In genomic region chr17:38797828-38798227, GRCh38 we compare ENCODE assay signal across 9 cellular contexts. TPM values are rescaled to one million over a fixed set of nuclear protein-coding genes. Genes with fewer than 3 reads are reported as not detected.
DNase-seq lines count a peak whose midpoint lies in the region; ATAC-seq, FAIRE-seq and TF ChIP-seq lines count a peak whose summit lies in the region.
"Had no signal": no experiment of that assay in that cellular context is flagged by ENCODE, and none has a peak within 500 bp of the region (broad histone marks: within the 10 kb centered on the region; RNA-seq: fewer than 3 reads in every experiment).

No MANE protein-coding gene starts in this region.

- peak overlapping the region; percentile 65 for H3K4me3 ChIP-seq in CD8-positive, alpha-beta memory T cell (ENCODE audit: low read length)
- peak overlapping the region; percentile 97 for H3K4me3 ChIP-seq in OCI-LY7 (ENCODE audit: low read depth, low read length, poor library complexity, severe bottlenecking)
- peak overlapping the region in 3 of 4 experiments; percentile 3 to 90 (median 80); a peak in 5 of 8 replicates for H3K4me3 ChIP-seq in H1 (ENCODE audit: extremely low read depth in 1 of 4, insufficient read depth in 2 of 4, low read depth in 3 of 4, low read length in 4 of 4)
- peak overlapping the region in 1 of 2 donors; percentile 98 for H3K4me3 ChIP-seq in neuronal stem cell (ENCODE audit: low read length in 2 of 2)

- H3K4ac ChIP-seq in H1 (replicated peaks; ENCODE audit: insufficient read length, low read depth, low read length), result no peak overlapping the region
- H3K4ac ChIP-seq in neuronal stem cell (ENCODE audit: low read length), result no peak overlapping the region

- no peak for TF ChIP-seq CTCF in OCI-LY7 (conservative IDR thresholded peaks at IDR 0.05; ENCODE audit: low read length)
- TF ChIP-seq CTCF in H1 (IDR thresholded peaks at IDR 0.05; ENCODE audit: control extremely low read depth in 1 of 3, insufficient read depth in 1 of 3, low read depth in 1 of 3, low read length in 3 of 3), result no peak

- no peaks in the 10 kb centered on the region for H3K9me2 ChIP-seq in OCI-LY7 (ENCODE audit: insufficient read depth, low read length)

- no peak overlapping the region for H2BK120ac ChIP-seq in H1 (replicated peaks; ENCODE audit: low read depth, low read length)
- no peak overlapping the region for H2BK120ac ChIP-seq in neuronal stem cell (ENCODE audit: low read depth, low read length)

- no peaks in the 10 kb centered on the region for H3K27me3 Mint-ChIP-seq in CD8-positive, alpha-beta memory T cell

- H3K4me3 Mint-ChIP-seq in CD8-positive, alpha-beta memory T cell, result peak overlapping the region; percentile 88 to 100 (median 93)

- no peaks in the 10 kb centered on the region for H3K9me3 Mint-ChIP-seq in CD8-positive, alpha-beta memory T cell

- no peak overlapping the region for H4K5ac ChIP-seq in H1 (ENCODE audit: insufficient read length, low read depth, low read length)

- H4K20me1 ChIP-seq in OCI-LY7 (ENCODE audit: insufficient read depth, low read length) (no peaks in the 10 kb centered on the region), H1 (replicated peaks in 1 of 2; ENCODE audit: control insufficient read depth in 1 of 2, insufficient read depth in 2 of 2, low read length in 2 of 2) (peaks cover 4 to 18% of the 10 kb centered on the region in 2 experiments)

- no peak overlapping the region for H4K8ac ChIP-seq in H1 (ENCODE audit: extremely low read depth, insufficient read depth, low read length)
- no peak overlapping the region for H4K8ac ChIP-seq in neuronal stem cell (ENCODE audit: low read depth, low read length)

- H4K91ac ChIP-seq in H1 (replicated peaks; ENCODE audit: insufficient read length, low read length) (no peak overlapping the region), neuronal stem cell (ENCODE audit: low read depth, low read length, poor library complexity) (no peak overlapping the region)

- H2BK20ac ChIP-seq in H1 (ENCODE audit: low read length), result no peak overlapping the region

- no peak overlapping the region for H3K14ac ChIP-seq in H1 (ENCODE audit: insufficient read length)
- H3K14ac ChIP-seq in neuronal stem cell (ENCODE audit: low read length), result no peak overlapping the region

- no peak overlapping the region for H2BK12ac ChIP-seq in H1 (ENCODE audit: low read depth, low read length)
- H2BK12ac ChIP-seq in neuronal stem cell (ENCODE audit: low read length), result no peak overlapping the region

- H2AK5ac ChIP-seq in H1 (ENCODE audit: low read depth, low read length) (no peak overlapping the region), neuronal stem cell (ENCODE audit: low read depth, low read length) (no peak overlapping the region)

- H2BK15ac ChIP-seq in H1 (ENCODE audit: low read length), result no peak overlapping the region
- no peak overlapping the region for H2BK15ac ChIP-seq in neuronal stem cell (ENCODE audit: low read length)

- H3K18ac ChIP-seq in H1 (ENCODE audit: extremely low read depth, low read length), result no peak overlapping the region
- H3K18ac ChIP-seq in neuronal stem cell (ENCODE audit: low read length), result no peak overlapping the region

- no peak for TF ChIP-seq POLR2A in H1 (IDR thresholded peaks at IDR 0.05; ENCODE audit: control extremely low read depth in 1 of 2, low read depth in 2 of 2, low read length in 2 of 2)

- no peak overlapping the region for H3K56ac ChIP-seq in H1 (replicated peaks; ENCODE audit: insufficient read length, low read depth, low read length)

- no peaks in the 10 kb centered on the region for H3K27me3 ChIP-seq in CD8-positive, alpha-beta memory T cell (ENCODE audit: insufficient read depth, low read length, poor library complexity, severe bottlenecking)
- H3K27me3 ChIP-seq in H1 (replicated peaks in 1 of 4; ENCODE audit: control insufficient read depth in 3 of 4, extremely low read depth in 1 of 4, insufficient read depth in 3 of 4, low read length in 3 of 4) (no peaks in the 10 kb centered on the region), neuronal stem cell (ENCODE audit: control insufficient read depth in 3 of 3, insufficient read depth in 3 of 3, low read depth in 1 of 3, low read length in 3 of 3) (no peaks in the 10 kb centered on the region)

- no peaks in the 10 kb centered on the region for H3K9me3 ChIP-seq in CD8-positive, alpha-beta memory T cell (ENCODE audit: low read length)
- H3K9me3 ChIP-seq in OCI-LY7 (ENCODE audit: low read length) (no peaks in the 10 kb centered on the region), H1 (ENCODE audit: insufficient read depth in 2 of 2, low read depth in 1 of 2, low read length in 1 of 2) (no peaks in the 10 kb centered on the region), neuronal stem cell (replicated peaks in 1 of 2; ENCODE audit: control insufficient read depth in 2 of 2, insufficient read depth in 1 of 2, low read depth in 1 of 2, low read length in 2 of 2) (no peaks in the 10 kb centered on the region)

- H2BK5ac ChIP-seq in H1 (ENCODE audit: low read depth, low read length), result no peak overlapping the region
- no peak overlapping the region for H2BK5ac ChIP-seq in neuronal stem cell (ENCODE audit: low read length)

- H3K23ac ChIP-seq in H1 (ENCODE audit: insufficient read length) (no peak overlapping the region), neuronal stem cell (ENCODE audit: low read depth, low read length, poor library complexity) (no peak overlapping the region)

- H3K4me2 ChIP-seq in OCI-LY7 (ENCODE audit: low read length), result peak overlapping the region; percentile 98
- H3K4me2 ChIP-seq in H1 (ENCODE audit: insufficient read depth in 1 of 2, low read depth in 2 of 2, low read length in 2 of 2), result peak overlapping the region; percentile 84 to 86
- peak overlapping the region; percentile 69 for H3K4me2 ChIP-seq in neuronal stem cell (ENCODE audit: insufficient read depth, low read length, poor library complexity, severe bottlenecking)

- no peak for TF ChIP-seq EP300 in H1 (IDR thresholded peaks at IDR 0.05; ENCODE audit: borderline replicate concordance in 1 of 2, low read depth in 2 of 2, low read length in 2 of 2)

- H3K23me2 ChIP-seq in H1 (ENCODE audit: low read depth, low read length), result peaks cover 4% of the 10 kb centered on the region

- peaks cover 0 to 53% (median 8%) of the 10 kb centered on the region in 3 donors for H3K36me3 Mint-ChIP-seq in CD8-positive, alpha-beta memory T cell

- no peak for DNase-seq in CD8-positive, alpha-beta memory T cell
- DNase-seq in OCI-LY7 (ENCODE audit: low spot score), result no peak
- no peak for DNase-seq in H1 (ENCODE audit: low read depth in 1 of 2, low spot score in 2 of 2)
- no peak for DNase-seq in neuronal stem cell (ENCODE audit: low spot score)
- DNase-seq in retina, result no peak
- DNase-seq in NCI-H146 (lab: John Stamatoyannopoulos, UW), result no peak
- DNase-seq: Kasumi-1 had no signal

- 88% methylated on average over 6 of the region's 6 CpGs; no CpG with 5 or more reads in 1 of the 2 experiments for WGBS in H1 (ENCODE audit: extremely low coverage in 1 of 2, insufficient coverage in 1 of 2, insufficient read length in 1 of 2, insufficient replicate concordance in 2 of 2, low coverage in 1 of 2, low lambda C conversion rate in 2 of 2, missing lambda C conversion rate in 1 of 2), 2 experiments
- WGBS in neuronal stem cell (ENCODE audit: extremely low coverage in 2 of 2, insufficient read length in 2 of 2, insufficient replicate concordance in 1 of 2), 2 donors, result no CpG with 5 or more reads among the region's 6 CpGs

- intact Hi-C loops in OCI-LY7 (cut with micrococcal nuclease; ENCODE audit: unreplicated experiment), result no loop called here

- no peak overlapping the region; a peak in 2 of 7 replicates for H3K9ac ChIP-seq in H1 (replicated peaks in 1 of 4; ENCODE audit: extremely low read depth in 1 of 4, low read depth in 3 of 4, low read length in 3 of 4)
- H3K9ac ChIP-seq in neuronal stem cell (ENCODE audit: low read depth, low read length, poor library complexity), result no peak overlapping the region

- peaks cover 18% of the 10 kb centered on the region for H3K36me3 ChIP-seq in CD8-positive, alpha-beta memory T cell (ENCODE audit: insufficient read depth, low read length)
- peaks cover 35% of the 10 kb centered on the region for H3K36me3 ChIP-seq in OCI-LY7 (ENCODE audit: insufficient read depth, low read length)
- peaks cover 3 to 18% (median 13%) of the 10 kb centered on the region in 4 experiments; a peak in 5 of 8 replicates for H3K36me3 ChIP-seq in H1 (ENCODE audit: control insufficient read depth in 2 of 4, insufficient read depth in 4 of 4, low read length in 3 of 4)
- peaks cover 10 to 61% of the 10 kb centered on the region in 2 donors for H3K36me3 ChIP-seq in neuronal stem cell (replicated peaks in 1 of 2; ENCODE audit: control insufficient read depth in 2 of 2, insufficient read depth in 2 of 2, low read length in 2 of 2)

- POLR2A ChIA-PET in CD8-positive, alpha-beta memory T cell (lab: Charles Lee), result no interaction called here
- POLR2A ChIA-PET in OCI-LY7 (lab: Charles Lee) (no interaction called here), H1 (lab: Charles Lee; ENCODE audit: partially characterized antibody) (interaction anchor here (0.9 to 3.6 kb wide), 7 partner anchors 9 to 82 kb away, joined by 3 to 16 read pairs (median 6); partner anchors contain the start of genes CWC25 and RPL23)

- H2AFZ ChIP-seq in OCI-LY7 (ENCODE audit: low read length), result no peak overlapping the region
- no peak overlapping the region for H2AFZ ChIP-seq in H1 (ENCODE audit: low read length)
- no peak overlapping the region for H2AFZ ChIP-seq in neuronal stem cell (ENCODE audit: low read length)

- H3K27ac Mint-ChIP-seq in CD8-positive, alpha-beta memory T cell, result peak overlapping the region; percentile 80 to 97 (median 93)

- peaks cover 35 to 58% (median 50%) of the 10 kb centered on the region in 3 donors for H3K4me1 Mint-ChIP-seq in CD8-positive, alpha-beta memory T cell

- no peak overlapping the region for H3K27ac ChIP-seq in CD8-positive, alpha-beta memory T cell (ENCODE audit: low read depth, low read length)
- H3K27ac ChIP-seq in OCI-LY7 (ENCODE audit: low read depth, low read length, poor library complexity, severe bottlenecking), result no peak overlapping the region
- H3K27ac ChIP-seq in H1 (ENCODE audit: low read depth, low read length), result no peak overlapping the region
- no peak overlapping the region for H3K27ac ChIP-seq in neuronal stem cell (replicated peaks; ENCODE audit: low read length)

- TSS peak; percentile 13 for BruUV-seq in OCI-LY7 (replicated peaks; lab: Mats Ljungman, UMichigan)

- ATAC-seq in GM18909 (IDR thresholded peaks at IDR 0.05; ENCODE audit: poor library complexity, unreplicated experiment) (no peak), HG03460 (IDR thresholded peaks at IDR 0.05; ENCODE audit: unreplicated experiment) (no peak)

- no peak for FAIRE-seq in H1 (lab: Jason Lieb, UNC)

- H3K4me1 ChIP-seq in CD8-positive, alpha-beta memory T cell (ENCODE audit: insufficient read depth, low read length), result peaks cover 31% of the 10 kb centered on the region
- H3K4me1 ChIP-seq in OCI-LY7 (ENCODE audit: insufficient read depth, low read length, poor library complexity, severe bottlenecking), result peaks cover 21% of the 10 kb centered on the region
- H3K4me1 ChIP-seq in H1 (replicated peaks in 1 of 4; ENCODE audit: control insufficient read depth in 3 of 4, insufficient read depth in 4 of 4, low read length in 3 of 4), result peaks cover 5 to 8% (median 5%) of the 10 kb centered on the region in 4 experiments; a peak in 4 of 7 replicates
- peaks cover 10 to 14% of the 10 kb centered on the region in 2 donors for H3K4me1 ChIP-seq in neuronal stem cell (ENCODE audit: control insufficient read depth in 2 of 2, insufficient read depth in 1 of 2, low read depth in 1 of 2, low read length in 2 of 2)

- H3K79me1 ChIP-seq in H1 (ENCODE audit: low read depth, low read length), result peaks cover 29% of the 10 kb centered on the region
- peaks cover 9% of the 10 kb centered on the region for H3K79me1 ChIP-seq in neuronal stem cell (ENCODE audit: low read depth, low read length)

- CTCF ChIA-PET in CD8-positive, alpha-beta memory T cell (lab: Charles Lee), result interaction anchor here (1.9 kb wide), 1 partner anchor 377 kb away, joined by 5 read pairs; no protein-coding TSS in a partner anchor
- CTCF ChIA-PET in OCI-LY7 (lab: Charles Lee; ENCODE audit: unreplicated experiment) (interaction anchor here (0.7 kb wide), 1 partner anchor 106 kb away, joined by 3 read pairs; no protein-coding TSS in a partner anchor), H1 (lab: Charles Lee; ENCODE audit: partially characterized antibody) (no interaction called here)

- peaks cover 42% of the 10 kb centered on the region for H3K79me2 ChIP-seq in OCI-LY7 (ENCODE audit: insufficient read depth, low read depth, low read length)
- peaks cover 16 to 53% of the 10 kb centered on the region in 2 experiments for H3K79me2 ChIP-seq in H1 (ENCODE audit: control insufficient read depth in 1 of 2, insufficient read depth in 2 of 2, low read length in 2 of 2)

- TF ChIP-seq RAD21 in H1 (IDR thresholded peaks at IDR 0.05 in 1 of 2, conservative IDR thresholded peaks at IDR 0.05 in 1 of 2; ENCODE audit: low read depth in 2 of 2, low read length in 2 of 2), result no peak

RNA-seq across cellular contexts. Expression of gene PIP4K2B, which starts 1.5 kb away (rescaled TPM):
- 10 to 100 TPM; 43.4 to 44.6 TPM for total RNA-seq in CD8-positive, alpha-beta memory T cell
- polyA plus RNA-seq in CD8-positive, alpha-beta memory T cell, result 17.4 TPM
- 23.6 and 33.0 TPM in 2 replicates for total RNA-seq in OCI-LY7 (2014; rRNA removed; shearing (Covaris generic))
- 37.8 and 38.6 TPM in 2 replicates for total RNA-seq in OCI-LY7 (2022)
- total RNA-seq in H1 (2021; fragmentation: NEBNext Ultra II Directional; extraction: Animal tissue kit (Norgen Biotek cat#: 25700)), result 57.7 and 57.8 TPM in 2 replicates
- polyA plus RNA-seq in H1 (2011; rRNA removed), result 21.5 and 24.8 TPM in 2 replicates
- 31.0 TPM for polyA plus RNA-seq in H1 (2011; cell fraction: cytosol; rRNA removed)
- 63.9 TPM for polyA plus RNA-seq in H1 (2011; cell fraction: nucleus; rRNA removed)
- 35.5 to 43.4 TPM (median 39.2 TPM) in 4 replicates for polyA plus RNA-seq in H1 (2012, experiment 1 of 2)
- polyA plus RNA-seq in H1 (2012, experiment 2 of 2), result 25.9 TPM
- 24.4 TPM for polyA plus RNA-seq in H1 (2013, experiment 1 of 2)
- 24.9 TPM for polyA plus RNA-seq in H1 (2013, experiment 2 of 2)
- 89.5 and 99.4 TPM in 2 replicates for polyA minus RNA-seq in H1 (2011; rRNA and poly(A)+ RNA removed)
- polyA minus RNA-seq in H1 (2011; cell fraction: cytosol; rRNA and poly(A)+ RNA removed), result 28.3 TPM
- 22.3 TPM for polyA minus RNA-seq in H1 (2011; cell fraction: nucleus; rRNA and poly(A)+ RNA removed)
- polyA plus RNA-seq in neuronal stem cell (2013, experiment 1 of 2), result 43.4 TPM
- 45.5 TPM for polyA plus RNA-seq in neuronal stem cell (2013, experiment 2 of 2)

RNA-seq across cellular contexts. Expression of gene CWC25, which starts 27.3 kb away (rescaled TPM):
- total RNA-seq in CD8-positive, alpha-beta memory T cell, result 10 to 100 TPM; 31.3 to 31.7 TPM
- 11.5 TPM for polyA plus RNA-seq in CD8-positive, alpha-beta memory T cell
- 22.2 and 25.4 TPM in 2 replicates for total RNA-seq in OCI-LY7 (2014; rRNA removed; shearing (Covaris generic))
- 26.8 and 30.8 TPM in 2 replicates for total RNA-seq in OCI-LY7 (2022)
- 13.1 and 15.8 TPM in 2 replicates for total RNA-seq in H1 (2021; fragmentation: NEBNext Ultra II Directional; extraction: Animal tissue kit (Norgen Biotek cat#: 25700))
- polyA plus RNA-seq in H1 (2011; rRNA removed), result 9.2 and 11.1 TPM in 2 replicates
- polyA plus RNA-seq in H1 (2011; cell fraction: cytosol; rRNA removed), result 16.5 TPM
- polyA plus RNA-seq in H1 (2011; cell fraction: nucleus; rRNA removed), result 29.5 TPM
- polyA plus RNA-seq in H1 (2012, experiment 1 of 2), result 15.6 to 19.5 TPM (median 16.8 TPM) in 4 replicates
- 3.2 TPM for polyA plus RNA-seq in H1 (2012, experiment 2 of 2)
- 18.2 TPM for polyA plus RNA-seq in H1 (2013, experiment 1 of 2)
- 15.4 TPM for polyA plus RNA-seq in H1 (2013, experiment 2 of 2)
- polyA minus RNA-seq in H1 (2011; rRNA and poly(A)+ RNA removed), result 5.4 and 9.1 TPM in 2 replicates
- polyA minus RNA-seq in H1 (2011; cell fraction: cytosol; rRNA and poly(A)+ RNA removed), result 6.9 TPM
- polyA minus RNA-seq in H1 (2011; cell fraction: nucleus; rRNA and poly(A)+ RNA removed), result 13.2 TPM
- 17.2 TPM for polyA plus RNA-seq in neuronal stem cell (2013, experiment 1 of 2)
- 18.3 TPM for polyA plus RNA-seq in neuronal stem cell (2013, experiment 2 of 2)

RNA-seq across cellular contexts. Expression of gene PSMB3, which starts 45.3 kb away (rescaled TPM):
- 100 to 1,000 TPM; 317 to 323 TPM for total RNA-seq in CD8-positive, alpha-beta memory T cell
- polyA plus RNA-seq in CD8-positive, alpha-beta memory T cell, result 431 TPM
- total RNA-seq in OCI-LY7 (2014; rRNA removed; shearing (Covaris generic)), result 290 and 348 TPM in 2 replicates
- 231 and 246 TPM in 2 replicates for total RNA-seq in OCI-LY7 (2022)
- total RNA-seq in H1 (2021; fragmentation: NEBNext Ultra II Directional; extraction: Animal tissue kit (Norgen Biotek cat#: 25700)), result 291 and 301 TPM in 2 replicates
- polyA plus RNA-seq in H1 (2011; rRNA removed), result 866 and 914 TPM in 2 replicates
- polyA plus RNA-seq in H1 (2011; cell fraction: cytosol; rRNA removed), result 619 TPM
- 473 TPM for polyA plus RNA-seq in H1 (2011; cell fraction: nucleus; rRNA removed)
- 334 to 383 TPM (median 362 TPM) in 4 replicates for polyA plus RNA-seq in H1 (2012, experiment 1 of 2)
- polyA plus RNA-seq in H1 (2012, experiment 2 of 2), result 693 TPM
- polyA plus RNA-seq in H1 (2013, experiment 1 of 2), result 292 TPM
- polyA plus RNA-seq in H1 (2013, experiment 2 of 2), result 289 TPM
- polyA minus RNA-seq in H1 (2011; rRNA and poly(A)+ RNA removed), result 275 and 292 TPM in 2 replicates
- 96.6 TPM for polyA minus RNA-seq in H1 (2011; cell fraction: cytosol; rRNA and poly(A)+ RNA removed)
- polyA minus RNA-seq in H1 (2011; cell fraction: nucleus; rRNA and poly(A)+ RNA removed), result 86.6 TPM
- 263 TPM for polyA plus RNA-seq in neuronal stem cell (2013, experiment 1 of 2)
- 265 TPM for polyA plus RNA-seq in neuronal stem cell (2013, experiment 2 of 2)

RNA-seq across cellular contexts. Expression of gene PCGF2, which starts 49.7 kb away (rescaled TPM):
- total RNA-seq in CD8-positive, alpha-beta memory T cell, result under 1 TPM; 0.72 to 0.89 TPM
- polyA plus RNA-seq in CD8-positive, alpha-beta memory T cell, result 0.09 TPM
- total RNA-seq in OCI-LY7 (2014; rRNA removed; shearing (Covaris generic)), result 8.9 and 12.8 TPM in 2 replicates
- total RNA-seq in OCI-LY7 (2022), result 40.0 and 47.3 TPM in 2 replicates
- total RNA-seq in H1 (2021; fragmentation: NEBNext Ultra II Directional; extraction: Animal tissue kit (Norgen Biotek cat#: 25700)), result 86.1 and 93.3 TPM in 2 replicates
- 42.1 and 81.4 TPM in 2 replicates for polyA plus RNA-seq in H1 (2011; rRNA removed)
- 29.9 TPM for polyA plus RNA-seq in H1 (2011; cell fraction: cytosol; rRNA removed)
- 84.7 TPM for polyA plus RNA-seq in H1 (2011; cell fraction: nucleus; rRNA removed)
- polyA plus RNA-seq in H1 (2012, experiment 1 of 2), result 75.9 to 100 TPM (median 96.1 TPM) in 4 replicates
- 61.3 TPM for polyA plus RNA-seq in H1 (2012, experiment 2 of 2)
- polyA plus RNA-seq in H1 (2013, experiment 1 of 2), result 40.8 TPM
- polyA plus RNA-seq in H1 (2013, experiment 2 of 2), result 42.2 TPM
- 13.2 and 28.0 TPM in 2 replicates for polyA minus RNA-seq in H1 (2011; rRNA and poly(A)+ RNA removed)
- 57.5 TPM for polyA minus RNA-seq in H1 (2011; cell fraction: cytosol; rRNA and poly(A)+ RNA removed)
- polyA minus RNA-seq in H1 (2011; cell fraction: nucleus; rRNA and poly(A)+ RNA removed), result 21.4 TPM
- polyA plus RNA-seq in neuronal stem cell (2013, experiment 1 of 2), result 74.0 TPM
- 69.4 TPM for polyA plus RNA-seq in neuronal stem cell (2013, experiment 2 of 2)

RNA-seq across cellular contexts. Expression of gene RPL23, which starts 55.7 kb away (rescaled TPM):
- total RNA-seq in CD8-positive, alpha-beta memory T cell, result 1,000 to 10,000 TPM; 1,857 to 1,911 TPM
- 1,010 TPM for polyA plus RNA-seq in CD8-positive, alpha-beta memory T cell
- 1,289 and 1,881 TPM in 2 replicates for total RNA-seq in OCI-LY7 (2014; rRNA removed; shearing (Covaris generic))
- 1,611 and 1,766 TPM in 2 replicates for total RNA-seq in OCI-LY7 (2022)
- total RNA-seq in H1 (2021; fragmentation: NEBNext Ultra II Directional; extraction: Animal tissue kit (Norgen Biotek cat#: 25700)), result 2,091 and 2,148 TPM in 2 replicates
- polyA plus RNA-seq in H1 (2011; rRNA removed), result 1,486 and 2,502 TPM in 2 replicates
- 3,173 TPM for polyA plus RNA-seq in H1 (2011; cell fraction: cytosol; rRNA removed)
- polyA plus RNA-seq in H1 (2011; cell fraction: nucleus; rRNA removed), result 510 TPM
- polyA plus RNA-seq in H1 (2012, experiment 1 of 2), result 2,897 to 3,886 TPM (median 3,522 TPM) in 4 replicates
- polyA plus RNA-seq in H1 (2012, experiment 2 of 2), result 3,306 TPM
- polyA plus RNA-seq in H1 (2013, experiment 1 of 2), result 4,125 TPM
- 4,130 TPM for polyA plus RNA-seq in H1 (2013, experiment 2 of 2)
- polyA minus RNA-seq in H1 (2011; rRNA and poly(A)+ RNA removed), result 442 and 458 TPM in 2 replicates
- 903 TPM for polyA minus RNA-seq in H1 (2011; cell fraction: cytosol; rRNA and poly(A)+ RNA removed)
- 264 TPM for polyA minus RNA-seq in H1 (2011; cell fraction: nucleus; rRNA and poly(A)+ RNA removed)
- polyA plus RNA-seq in neuronal stem cell (2013, experiment 1 of 2), result 5,636 TPM
- polyA plus RNA-seq in neuronal stem cell (2013, experiment 2 of 2), result 5,601 TPM
